8 cellular contexts compared by ENCODE assay signal in genomic region chr9:120713257-120714087, GRCh38. TPM values are rescaled to one million over a fixed set of nuclear protein-coding genes. Genes with fewer than 3 reads are reported as not detected.
A peak's percentile ranks its signal among the peaks of the same experiment; 100 is the strongest.
DNase-seq lines count a peak whose midpoint lies in the region; ATAC-seq and TF ChIP-seq lines count a peak whose summit lies in the region.

No MANE protein-coding gene starts in this region.

- POLR2A ChIA-PET in naive thymus-derived CD8-positive, alpha-beta T cell (lab: Charles Lee) = no interaction called here

- no peaks in the 10 kb centered on the region for H3K9me3 Mint-ChIP-seq in HFFc6
- no peaks in the 10 kb centered on the region for H3K9me3 Mint-ChIP-seq in naive thymus-derived CD8-positive, alpha-beta T cell

- H3K27me3 Mint-ChIP-seq in HFFc6 (ENCODE audit: insufficient read depth) = no peaks in the 10 kb centered on the region; the same call in 1 of the 2 replicates
- no peaks in the 10 kb centered on the region for H3K27me3 Mint-ChIP-seq in naive thymus-derived CD8-positive, alpha-beta T cell

- H3K4me1 Mint-ChIP-seq in HFFc6 (ENCODE audit: low read depth) = peaks cover 57% of the 10 kb centered on the region
- peaks cover 18 to 49% (median 33%) of the 10 kb centered on the region in 4 donors for H3K4me1 Mint-ChIP-seq in naive thymus-derived CD8-positive, alpha-beta T cell

- ATAC-seq in naive thymus-derived CD8-positive, alpha-beta T cell = no peak
- no peak for ATAC-seq in GM18858 (IDR thresholded peaks at IDR 0.05; ENCODE audit: unreplicated experiment)

- in situ Hi-C loops in ACHN (cut with HindIII; ENCODE audit: low pct_ligation_motif_present, low pct_unique_long_range_greater_than_20kb, low sequenced_read_pairs) = no loop called here

- peak; percentile 29; the same call in 1 of the 2 replicates for TF ChIP-seq CTCF in HFFc6 (IDR thresholded peaks at IDR 0.05)
- peak; percentile 25 for TF ChIP-seq CTCF in epithelial cell of esophagus (IDR thresholded peaks at IDR 0.05; ENCODE audit: insufficient read depth, low read depth, low read length, missing control alignments)

- peak overlapping the region; percentile 20; the same call in 1 of the 2 replicates for H3K27ac Mint-ChIP-seq in HFFc6
- H3K27ac Mint-ChIP-seq in naive thymus-derived CD8-positive, alpha-beta T cell = peak overlapping the region; percentile 81 to 95 (median 89)

- peak overlapping the region; percentile 79 for H3K4me3 ChIP-seq in epithelial cell of esophagus (ENCODE audit: low read length)

- H3K4me3 Mint-ChIP-seq in HFFc6 = peak overlapping the region; percentile 88
- peak overlapping the region; percentile 75 to 96 (median 90) for H3K4me3 Mint-ChIP-seq in naive thymus-derived CD8-positive, alpha-beta T cell

- H3K36me3 Mint-ChIP-seq in HFFc6 (ENCODE audit: low read depth) = peaks cover 6% of the 10 kb centered on the region; the same call in 1 of the 2 replicates
- no peaks in the 10 kb centered on the region for H3K36me3 Mint-ChIP-seq in naive thymus-derived CD8-positive, alpha-beta T cell

- DNase-seq in AG08396 (ENCODE audit: low spot score) (peak; percentile 41), HFFc6 (no peak), epithelial cell of esophagus (ENCODE audit: low read depth) (peak; percentile 16), ACHN (no peak), epidermal melanocyte (ENCODE audit: insufficient read length, low spot score) (no peak)
- peak; percentile 20 for DNase-seq in activated CD4-positive, alpha-beta T cell treated with anti-CD3 and anti-CD28 coated beads for 48 hours
- DNase-seq in naive thymus-derived CD8-positive, alpha-beta T cell = peak in 4 of 10 donors; percentile 9 to 18 (median 12)

RNA-seq across cellular contexts. Expression of gene MEGF9, which starts 0.8 kb away (rescaled TPM):
- total RNA-seq in HFFc6 (2021; fragmentation: NEBNext Ultra II Directional; extraction: Animal tissue kit (Norgen Biotek cat#: 25700)) = 1 to 10 TPM; 5.1 to 9.8 (median 8.8) TPM
- total RNA-seq in naive thymus-derived CD8-positive, alpha-beta T cell = 10 to 100 TPM; 11.1 TPM
- polyA plus RNA-seq in naive thymus-derived CD8-positive, alpha-beta T cell = 1 to 10 TPM; 3.0 to 4.9 (median 4.5) TPM

Comparison
In these comparisons a context has a peak if more than half of its experiments do, and no peak if none do; other contexts are left out.
1. DNase-seq: peak in AG08396 (single experiment), activated CD4-positive, alpha-beta T cell treated with anti-CD3 and anti-CD28 coated beads for 48 hours (single experiment) and epithelial cell of esophagus (single experiment); none in HFFc6 (single experiment), ACHN (single experiment) and epidermal melanocyte (single experiment).